In genomic region chr3:142723968-142724681, GRCh38 we compare ENCODE assay signal across 1 cellular context.
TF ChIP-seq lines count a peak whose summit lies in the region.

Gene TRPC1 (plus strand): TSS chr3:142724034. CDS start chr3:142724560, 526 bp downstream.

TF ChIP-seq in HepG2, 621 proteins besides CTCF, POLR2A, EP300 and RAD21 (continued from another document and continues in another):
- TF ChIP-seq ATF5 (CRISPR knock-in tag; IDR thresholded peaks at IDR 0.05; ENCODE audit: low read depth) (no peak), GFI1 (CRISPR knock-in tag; IDR thresholded peaks at IDR 0.05; ENCODE audit: borderline replicate concordance) (no peak), ZNF790 (CRISPR knock-in tag; IDR thresholded peaks at IDR 0.05; ENCODE audit: borderline replicate concordance) (peak; percentile 11; the same call in 1 of the 2 replicates), ZNF687 (CRISPR knock-in tag; IDR thresholded peaks at IDR 0.05) (no peak; the same call in 1 of the 2 replicates), SOX6 (IDR thresholded peaks at IDR 0.05) (no peak), SOX6 (CRISPR knock-in tag; IDR thresholded peaks at IDR 0.05) (no peak), LCORL (IDR thresholded peaks at IDR 0.05) (no peak), LCORL (CRISPR knock-in tag; IDR thresholded peaks at IDR 0.05) (peak; percentile 5; the same call in 1 of the 2 replicates), ZNF709 (CRISPR knock-in tag; IDR thresholded peaks at IDR 0.05) (no peak), ZNF644 (CRISPR knock-in tag; IDR thresholded peaks at IDR 0.05; ENCODE audit: low read depth) (no peak), MED8 (CRISPR knock-in tag; IDR thresholded peaks at IDR 0.05; ENCODE audit: insufficient replicate concordance) (peak; percentile 71), ZNF235 (CRISPR knock-in tag; IDR thresholded peaks at IDR 0.05; ENCODE audit: borderline replicate concordance) (peak; percentile 75; the same call in 1 of the 2 replicates), EHMT2 (IDR thresholded peaks at IDR 0.05; ENCODE audit: borderline replicate concordance, low read depth, low read length) (no peak), ZNF615 (CRISPR knock-in tag; IDR thresholded peaks at IDR 0.05; ENCODE audit: borderline replicate concordance) (no peak), LBX2 (CRISPR knock-in tag; IDR thresholded peaks at IDR 0.05; ENCODE audit: borderline replicate concordance) (0 out of 2 replicates have a peak, but pooled peaks have one; percentile 39), ZNF569 (CRISPR knock-in tag; IDR thresholded peaks at IDR 0.05; ENCODE audit: borderline replicate concordance) (0 out of 2 replicates have a peak, but pooled peaks have one; percentile 48), AGO2 (optimal IDR thresholded peaks at IDR 0.05; ENCODE audit: low read depth, low read length) (peak; percentile 68), GATAD2A (CRISPR knock-in tag; IDR thresholded peaks at IDR 0.05) (no peak), FOXO4 (CRISPR knock-in tag; conservative IDR thresholded peaks at IDR 0.05) (no peak), ZNF879 (CRISPR knock-in tag; IDR thresholded peaks at IDR 0.05) (no peak), SKI (IDR thresholded peaks at IDR 0.05; ENCODE audit: partially characterized antibody) (no peak), BCL3 (CRISPR knock-in tag; IDR thresholded peaks at IDR 0.05) (peak; percentile 52), GABPB1 (CRISPR knock-in tag; IDR thresholded peaks at IDR 0.05) (peak; percentile 31; the same call in 1 of the 2 replicates), PPARG (CRISPR knock-in tag; conservative IDR thresholded peaks at IDR 0.05) (0 out of 2 replicates have a peak, but pooled peaks have one; percentile 7), RORA (CRISPR knock-in tag; IDR thresholded peaks at IDR 0.05) (no peak), YY1 (IDR thresholded peaks at IDR 0.05; ENCODE audit: insufficient read depth, insufficient replicate concordance, low read depth, low read length) (peak; percentile 86), ARHGAP35 (CRISPR knock-in tag; IDR thresholded peaks at IDR 0.05; ENCODE audit: borderline replicate concordance) (no peak), ZNF180 (CRISPR knock-in tag; IDR thresholded peaks at IDR 0.05; ENCODE audit: borderline replicate concordance, low read depth) (no peak), ZBTB7B (CRISPR knock-in tag; IDR thresholded peaks at IDR 0.05) (no peak), KAT2B (IDR thresholded peaks at IDR 0.05; ENCODE audit: borderline replicate concordance, low read depth, low read length) (no peak), HINFP (CRISPR knock-in tag; IDR thresholded peaks at IDR 0.05; ENCODE audit: low read depth) (peak; percentile 46; the same call in 1 of the 2 replicates), THAP9 (CRISPR knock-in tag; IDR thresholded peaks at IDR 0.05; ENCODE audit: borderline replicate concordance) (no peak; the same call in 1 of the 2 replicates), POLR2G (IDR thresholded peaks at IDR 0.05; ENCODE audit: low read depth, low read length) (peak; percentile 82), CHD2 (IDR thresholded peaks at IDR 0.05; ENCODE audit: low read depth, low read length) (no peak), RNF219 (CRISPR knock-in tag; IDR thresholded peaks at IDR 0.05) (no peak), NONO (IDR thresholded peaks at IDR 0.05) (no peak), NONO (CRISPR knock-in tag; conservative IDR thresholded peaks at IDR 0.05) (no peak), ZSCAN22 (CRISPR knock-in tag; IDR thresholded peaks at IDR 0.05) (no peak), KLF12 (CRISPR knock-in tag; IDR thresholded peaks at IDR 0.05; ENCODE audit: borderline replicate concordance) (peak; percentile 68; the same call in 1 of the 2 replicates), ELF4 (CRISPR knock-in tag; IDR thresholded peaks at IDR 0.05; ENCODE audit: borderline replicate concordance) (no peak), GTF3A (CRISPR knock-in tag; conservative IDR thresholded peaks at IDR 0.05) (no peak), SP1 (IDR thresholded peaks at IDR 0.05) (no peak), SP1 (CRISPR knock-in tag; IDR thresholded peaks at IDR 0.05) (peak; percentile 42), ZNF883 (CRISPR knock-in tag; IDR thresholded peaks at IDR 0.05; ENCODE audit: not compliant biosample characterization) (peak; percentile 46), ETV5 (CRISPR knock-in tag; IDR thresholded peaks at IDR 0.05; ENCODE audit: borderline replicate concordance) (no peak), FOXP1 (IDR thresholded peaks at IDR 0.05) (no peak), FOXP1 (CRISPR knock-in tag; IDR thresholded peaks at IDR 0.05) (no peak), REL (CRISPR knock-in tag; conservative IDR thresholded peaks at IDR 0.05) (no peak), ZNF567 (CRISPR knock-in tag; IDR thresholded peaks at IDR 0.05; ENCODE audit: borderline replicate concordance) (no peak), TRIM24 (CRISPR knock-in tag; IDR thresholded peaks at IDR 0.05) (no peak), TP53 (CRISPR knock-in tag; conservative IDR thresholded peaks at IDR 0.05) (no peak), HNRNPLL (IDR thresholded peaks at IDR 0.05; ENCODE audit: low read depth, low read length, poor library complexity, severe bottlenecking) (peak; percentile 50), ZBTB10 (CRISPR knock-in tag; IDR thresholded peaks at IDR 0.05; ENCODE audit: borderline replicate concordance) (no peak), ZNF562 (CRISPR knock-in tag; IDR thresholded peaks at IDR 0.05; ENCODE audit: borderline replicate concordance) (no peak), ZNF780A (CRISPR knock-in tag; IDR thresholded peaks at IDR 0.05) (no peak)
